20 cellular contexts compared by ENCODE assay signal in the genomic region with DNA sequence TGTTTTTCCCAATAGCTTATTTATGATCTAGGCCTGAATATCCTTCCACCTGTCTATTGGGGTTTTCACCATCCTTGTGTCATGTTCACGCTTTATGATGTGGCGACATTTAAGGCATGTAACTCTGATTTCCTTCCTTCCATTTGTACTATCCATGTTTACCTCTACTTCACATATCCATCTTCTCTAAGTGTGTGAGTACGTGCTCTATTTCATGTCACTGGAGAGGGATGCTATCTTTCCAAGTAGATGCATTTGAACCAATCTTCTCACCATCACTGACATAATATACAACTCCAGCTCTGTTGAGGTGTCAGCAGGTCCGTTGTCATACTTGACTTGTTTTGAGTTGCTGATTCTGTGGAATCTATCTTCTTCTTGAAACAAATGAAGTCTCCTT.
DNase-seq lines count a peak whose midpoint lies in the region; FAIRE-seq and TF ChIP-seq lines count a peak whose summit lies in the region.
"Had no signal": no experiment of that assay in that cellular context is flagged by ENCODE, and none has a peak within 500 bp of the region (broad histone marks: within the 10 kb centered on the region; RNA-seq: fewer than 3 reads in every experiment).

No MANE protein-coding gene starts in this region.

- H4K8ac ChIP-seq in mesenchymal stem cell (ENCODE audit: low read length) = no peak overlapping the region

- H3K27ac Mint-ChIP-seq in astrocyte (ENCODE audit: unreplicated experiment) = no peak overlapping the region
- H3K27ac Mint-ChIP-seq: B cell; CD4-positive, alpha-beta T cell; CD8-positive, alpha-beta T cell had no signal

- H2BK5ac ChIP-seq in mesenchymal stem cell (ENCODE audit: low read depth, low read length, poor library complexity, severe bottlenecking) = no peak overlapping the region

- H3K4me1 Mint-ChIP-seq in astrocyte (ENCODE audit: low read depth, unreplicated experiment) = peaks cover 24% of the 10 kb centered on the region
- H3K4me1 Mint-ChIP-seq: B cell had no signal

- no peak for TF ChIP-seq CTCF in astrocyte (IDR thresholded peaks at IDR 0.05; ENCODE audit: insufficient read depth, low read depth, low read length)

- 100% methylated on average over 3 of the region's 4 CpGs for WGBS in mesenchymal stem cell

- H3K79me1 ChIP-seq in mesenchymal stem cell (replicated peaks; ENCODE audit: low read length, poor library complexity, severe bottlenecking) = no peaks in the 10 kb centered on the region

- CTCF ChIA-PET in HEK293T (lab: Yijun Ruan, JAX) = no interaction called here

- H3K4me3 Mint-ChIP-seq in astrocyte (ENCODE audit: unreplicated experiment) = no peak overlapping the region
- H3K4me3 Mint-ChIP-seq: B cell; CD4-positive, alpha-beta T cell; CD8-positive, alpha-beta T cell had no signal

- H3K27ac ChIP-seq in astrocyte (ENCODE audit: low read depth, low read length) (no peak overlapping the region), mesenchymal stem cell (ENCODE audit: low read length, poor library complexity, severe bottlenecking) (no peak overlapping the region)
- H3K27ac ChIP-seq: 22Rv1; A549; BLaER1 treated with 17β-estradiol and CSF1 and Interleukin-3, amounts not matched to agents 10 nM and 100 nM; C4-2B had no signal

- H2BK15ac ChIP-seq in mesenchymal stem cell (ENCODE audit: low read depth, poor library complexity, severe bottlenecking) = no peak overlapping the region

- H4K20me1 ChIP-seq in astrocyte (ENCODE audit: insufficient read depth, low read length) = no peaks in the 10 kb centered on the region
- H4K20me1 ChIP-seq: BLaER1 treated with 17β-estradiol and CSF1 and Interleukin-3, amounts not matched to agents 10 nM and 100 nM had no signal

- no peak overlapping the region for H3K4ac ChIP-seq in mesenchymal stem cell (ENCODE audit: low read depth in 1 of 2, low read length in 2 of 2)

- H3K36me3 ChIP-seq in astrocyte (ENCODE audit: insufficient read depth, low read length) (no peaks in the 10 kb centered on the region), mesenchymal stem cell (ENCODE audit: control insufficient read depth in 1 of 2, insufficient read depth in 2 of 2, low read depth in 1 of 2, low read length in 2 of 2) (no peaks in the 10 kb centered on the region)
- H3K36me3 ChIP-seq: BLaER1 treated with 17β-estradiol and CSF1 and Interleukin-3, amounts not matched to agents 10 nM and 100 nM had no signal

- no peak overlapping the region for H3K14ac ChIP-seq in mesenchymal stem cell (ENCODE audit: low read length in 2 of 2)

- no peaks in the 10 kb centered on the region for H3K79me2 ChIP-seq in astrocyte (ENCODE audit: insufficient read depth, low read length)

- H3K23ac ChIP-seq in mesenchymal stem cell (ENCODE audit: low read length in 2 of 2) = no peak overlapping the region

- no peak overlapping the region for H3K9ac ChIP-seq in astrocyte (ENCODE audit: low read length)
- H3K9ac ChIP-seq in mesenchymal stem cell (ENCODE audit: low read length) = no peak overlapping the region
- H3K9ac ChIP-seq: BLaER1 treated with 17β-estradiol and CSF1 and Interleukin-3, amounts not matched to agents 10 nM and 100 nM had no signal

- no peak overlapping the region for H3K18ac ChIP-seq in mesenchymal stem cell (ENCODE audit: low read depth in 1 of 2, low read length in 2 of 2)

- H4K91ac ChIP-seq in mesenchymal stem cell (ENCODE audit: low read length) = no peak overlapping the region

- H2BK12ac ChIP-seq in mesenchymal stem cell (ENCODE audit: low read length in 2 of 2) = no peak overlapping the region

- no peak overlapping the region for H2BK120ac ChIP-seq in mesenchymal stem cell (ENCODE audit: low read depth, low read length)

- POLR2A ChIA-PET in HEK293T (lab: Yijun Ruan, JAX) = no interaction called here

- peak overlapping the region; percentile 78 for H2AK5ac ChIP-seq in mesenchymal stem cell (ENCODE audit: low read length, severe bottlenecking)

- peak; percentile 29 for FAIRE-seq in astrocyte (lab: Jason Lieb, UNC)
- FAIRE-seq in urothelium cell line (lab: Jason Lieb, UNC) = peak; percentile 17
- no peak for FAIRE-seq in HTR-8/SVneo (lab: Jason Lieb, UNC)
- FAIRE-seq: A549, D721Med, G401.6, GM12891 had no signal

- no peak overlapping the region for H3K4me3 ChIP-seq in astrocyte (ENCODE audit: insufficient read depth, low read depth, low read length)
- no peak overlapping the region for H3K4me3 ChIP-seq in mesenchymal stem cell (ENCODE audit: insufficient read depth in 1 of 2, low read depth in 1 of 2, low read length in 2 of 2)
- H3K4me3 ChIP-seq: A549; BLaER1 treated with 17β-estradiol and CSF1 and Interleukin-3, amounts not matched to agents 10 nM and 100 nM had no signal

- no peaks in the 10 kb centered on the region for H3K36me3 Mint-ChIP-seq in astrocyte (ENCODE audit: low read depth, unreplicated experiment)
- H3K36me3 Mint-ChIP-seq: CD8-positive, alpha-beta T cell had no signal

- H2AFZ ChIP-seq in astrocyte (ENCODE audit: low read depth, low read length) = no peak overlapping the region
- no peak overlapping the region for H2AFZ ChIP-seq in mesenchymal stem cell (ENCODE audit: low read depth, low read length)

- H3K27me3 Mint-ChIP-seq in astrocyte (ENCODE audit: low read depth, unreplicated experiment) = no peaks in the 10 kb centered on the region

- H3K4me2 ChIP-seq in astrocyte (ENCODE audit: low read length) (no peak overlapping the region), mesenchymal stem cell (ENCODE audit: low read length, poor library complexity, severe bottlenecking) (no peak overlapping the region)
- H3K4me2 ChIP-seq: A549; BLaER1 treated with 17β-estradiol and CSF1 and Interleukin-3, amounts not matched to agents 10 nM and 100 nM had no signal

- H3K9me3 ChIP-seq in astrocyte (ENCODE audit: insufficient read depth, low read depth, low read length) = no peaks in the 10 kb centered on the region
- H3K9me3 ChIP-seq in mesenchymal stem cell (ENCODE audit: control insufficient read depth, low read length) = no peaks in the 10 kb centered on the region
- H3K9me3 ChIP-seq: A549; BLaER1 treated with 17β-estradiol and CSF1 and Interleukin-3, amounts not matched to agents 10 nM and 100 nM; Caco-2 had no signal

- no peaks in the 10 kb centered on the region for H3K27me3 ChIP-seq in astrocyte (ENCODE audit: insufficient read depth, low read length)
- H3K27me3 ChIP-seq in mesenchymal stem cell (ENCODE audit: control insufficient read depth in 1 of 2, insufficient read depth in 1 of 2, low read length in 2 of 2) = no peaks in the 10 kb centered on the region
- H3K27me3 ChIP-seq: BLaER1 treated with 17β-estradiol and CSF1 and Interleukin-3, amounts not matched to agents 10 nM and 100 nM had no signal

- DNase-seq in astrocyte (ENCODE audit: low read depth) (no peak), mesenchymal stem cell (no peak), urothelium cell line (ENCODE audit: low spot score) (no peak), HTR-8/SVneo (ENCODE audit: insufficient read length, low spot score) (no peak), HEK293T (ENCODE audit: extremely low spot score) (no peak)
- DNase-seq: AML-193; Caco-2; Calu3; CD4-positive, alpha-beta T cell; CD8-positive, alpha-beta T cell; DMS79 treated with DMSO at 0.1 percent for 48 hours; GF-D8 had no signal

- H3K4me1 ChIP-seq in astrocyte (ENCODE audit: insufficient read depth, low read length) = peaks cover 19% of the 10 kb centered on the region
- H3K4me1 ChIP-seq in mesenchymal stem cell (ENCODE audit: control insufficient read depth, insufficient read depth, low read depth, low read length) = peaks cover 2% of the 10 kb centered on the region
- H3K4me1 ChIP-seq: A549; BLaER1 treated with 17β-estradiol and CSF1 and Interleukin-3, amounts not matched to agents 10 nM and 100 nM; Caco-2 had no signal

- H3K9me3 Mint-ChIP-seq in astrocyte (ENCODE audit: unreplicated experiment) = no peaks in the 10 kb centered on the region
- H3K9me3 Mint-ChIP-seq: CD4-positive, alpha-beta T cell; CD8-positive, alpha-beta T cell had no signal

TF ChIP-seq in HEK293T, 16 proteins besides CTCF, POLR2A, EP300 and RAD21:
- no peak for TF ChIP-seq ELF4 (IDR thresholded peaks at IDR 0.05)
- no peak for TF ChIP-seq HDGF (IDR thresholded peaks at IDR 0.05; ENCODE audit: borderline replicate concordance)
- no peak for TF ChIP-seq CTBP1 (IDR thresholded peaks at IDR 0.05; ENCODE audit: borderline replicate concordance)
- TF ChIP-seq LEF1 (IDR thresholded peaks at IDR 0.05; ENCODE audit: borderline replicate concordance) = no peak
- no peak for TF ChIP-seq SUZ12 (IDR thresholded peaks at IDR 0.05)
